ENCODE assay signal across 8 cellular contexts in the genomic region with DNA sequence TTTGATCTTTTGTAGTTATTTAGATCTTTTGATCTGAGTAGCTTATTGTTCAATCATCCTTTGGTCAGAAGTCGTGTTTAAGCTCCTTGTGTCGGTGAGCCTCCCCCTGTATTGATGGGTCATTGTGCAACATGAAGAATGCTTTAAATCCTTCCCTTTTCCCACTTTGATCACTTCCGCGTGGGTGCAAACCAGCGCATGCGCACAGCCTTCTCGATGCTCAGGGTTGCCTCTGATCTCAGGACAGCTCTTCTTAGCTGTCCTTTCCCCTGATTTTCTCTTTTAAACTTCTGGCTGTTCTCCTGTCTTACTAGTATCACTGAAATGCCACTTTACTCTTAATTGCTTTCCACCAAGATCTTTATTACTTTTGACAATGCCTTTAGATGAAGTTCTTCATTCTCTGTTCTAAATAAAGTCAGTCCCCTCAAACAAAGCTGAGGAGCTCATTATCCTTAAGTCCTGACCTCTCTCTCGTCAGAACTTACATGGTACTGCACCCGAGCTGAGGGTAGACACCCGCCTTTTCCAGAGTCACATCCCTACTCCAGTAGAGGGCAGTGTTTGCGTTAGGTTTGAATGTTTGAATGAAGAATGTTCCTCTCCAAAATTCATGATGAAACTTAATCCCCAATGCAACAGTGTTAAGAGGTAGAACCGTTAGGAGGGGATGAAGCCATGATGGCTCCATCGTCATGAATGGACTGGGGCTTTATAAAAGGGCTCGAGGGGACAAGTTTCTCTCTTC.
DNase-seq lines count a peak whose midpoint lies in the region; ATAC-seq and TF ChIP-seq lines count a peak whose summit lies in the region.

No MANE protein-coding gene starts in this region.

- DNase-seq in NCI-H1436 (lab: John Stamatoyannopoulos, UW): peak; percentile 15
- no peak for DNase-seq in NCI-H1436 treated with DMSO at 0.1 percent for 48 hours (lab: John Stamatoyannopoulos, UW)
- peak; percentile 50 for DNase-seq in NCI-H2171 treated with DMSO at 0.1 percent for 48 hours (lab: John Stamatoyannopoulos, UW)
- peak; percentile 44 for DNase-seq in choroid plexus epithelial cell (ENCODE audit: low read depth)
- DNase-seq in pons (ENCODE audit: low spot score): peak; percentile 51
- no peak for DNase-seq in NCI-H2227 (lab: John Stamatoyannopoulos, UW; ENCODE audit: unreplicated experiment)

- no peak for ATAC-seq in HG02852 (IDR thresholded peaks at IDR 0.05; ENCODE audit: unreplicated experiment)
- no peak for ATAC-seq in GM18861 (IDR thresholded peaks at IDR 0.05; ENCODE audit: unreplicated experiment)

- TF ChIP-seq CTCF in choroid plexus epithelial cell (conservative IDR thresholded peaks at IDR 0.05; ENCODE audit: low read depth, low read length): peak; percentile 62

- no peak overlapping the region for H3K4me3 ChIP-seq in choroid plexus epithelial cell (ENCODE audit: low read depth, low read length)

Comparison
In these comparisons a context has a peak if more than half of its experiments do, and no peak if none do; other contexts are left out.
1. DNase-seq: peak in NCI-H1436 (single experiment), NCI-H2171 treated with DMSO at 0.1 percent for 48 hours (single experiment), choroid plexus epithelial cell (single experiment) and pons (single experiment); none in NCI-H1436 treated with DMSO at 0.1 percent for 48 hours (single experiment) and NCI-H2227 (single experiment).